ENCODE assay signal across 14 cellular contexts in the genomic region with DNA sequence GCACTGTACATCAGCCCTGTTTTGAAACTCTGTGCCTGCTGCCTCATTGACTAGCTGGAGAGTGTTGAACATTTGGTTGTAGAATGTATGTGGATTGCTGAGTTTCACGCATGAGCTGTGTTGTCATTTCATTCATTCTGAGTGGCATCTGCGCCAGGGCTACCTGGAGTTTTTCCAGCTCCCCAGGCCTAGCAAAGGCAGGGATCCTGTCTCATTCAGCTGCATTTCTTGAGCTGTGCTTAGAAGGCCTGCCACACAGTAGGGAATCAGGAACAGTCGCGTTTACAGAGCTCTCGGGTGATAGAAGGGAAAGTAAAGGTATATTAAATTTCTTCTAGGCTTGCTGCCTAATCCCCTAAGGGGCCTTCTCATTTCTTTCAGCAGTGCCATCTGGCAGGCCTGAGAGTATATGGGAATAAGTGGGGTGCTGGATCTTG. TPM values are rescaled to one million over a fixed set of nuclear protein-coding genes. Genes with fewer than 3 reads are reported as not detected.
DNase-seq lines count a peak whose midpoint lies in the region; ATAC-seq and TF ChIP-seq lines count a peak whose summit lies in the region.
"Had no signal": no experiment of that assay in that cellular context is flagged by ENCODE, and none has a peak within 500 bp of the region (broad histone marks: within the 10 kb centered on the region; RNA-seq: fewer than 3 reads in every experiment).

No MANE protein-coding gene starts in this region.

- peaks cover 58% of the 10 kb centered on the region for H3K4me1 Mint-ChIP-seq in T-helper 1 cell treated with Interleukin-12 subunit alpha and Interleukin-12 subunit beta and Interleukin-4 antibody, amounts not matched to agents 30 μg/mL and 1 μg/mL, for 36 hours (ENCODE audit: low read depth)
- H3K4me1 Mint-ChIP-seq in effector memory CD8-positive, alpha-beta T cell (ENCODE audit: low read depth in 2 of 2), result peaks cover 46 to 56% of the 10 kb centered on the region in 2 donors
- peaks cover 47% of the 10 kb centered on the region for H3K4me1 Mint-ChIP-seq in T-helper 2 cell treated with Interferon-gamma antibody and Interleukin-4, amounts not matched to agents 5 μg/mL and 100 μg/mL, for 36 hours (ENCODE audit: low read depth)

- WGBS in spleen, 5 donors, result 87 to 97% (median 92%) methylated on average over 5 of the region's 5 CpGs

- no peaks in the 10 kb centered on the region for H3K9me3 Mint-ChIP-seq in T-helper 1 cell treated with Interleukin-12 subunit alpha and Interleukin-12 subunit beta and Interleukin-4 antibody, amounts not matched to agents 30 μg/mL and 1 μg/mL, for 36 hours
- no peaks in the 10 kb centered on the region for H3K9me3 Mint-ChIP-seq in effector memory CD8-positive, alpha-beta T cell
- H3K9me3 Mint-ChIP-seq in T-helper 2 cell treated with Interferon-gamma antibody and Interleukin-4, amounts not matched to agents 5 μg/mL and 100 μg/mL, for 36 hours, result no peaks in the 10 kb centered on the region
- H3K9me3 Mint-ChIP-seq: central memory CD8-positive, alpha-beta T cell had no signal

- H3K4me3 ChIP-seq in spleen, result no peak overlapping the region
- H3K4me3 ChIP-seq: A549 had no signal

- ATAC-seq in effector memory CD8-positive, alpha-beta T cell (replicated peaks), result no peak

- peaks cover 32% of the 10 kb centered on the region for H3K36me3 Mint-ChIP-seq in T-helper 1 cell treated with Interleukin-12 subunit alpha and Interleukin-12 subunit beta and Interleukin-4 antibody, amounts not matched to agents 30 μg/mL and 1 μg/mL, for 36 hours (ENCODE audit: low read depth)
- H3K36me3 Mint-ChIP-seq in effector memory CD8-positive, alpha-beta T cell (ENCODE audit: insufficient read depth), result peaks cover 29% of the 10 kb centered on the region
- peaks cover 40% of the 10 kb centered on the region for H3K36me3 Mint-ChIP-seq in T-helper 2 cell treated with Interferon-gamma antibody and Interleukin-4, amounts not matched to agents 5 μg/mL and 100 μg/mL, for 36 hours (ENCODE audit: low read depth)

- DNase-seq in T-helper 1 cell, result no peak
- DNase-seq in NCI-H524 treated with DMSO at 0.1 percent for 48 hours (lab: John Stamatoyannopoulos, UW), result peak; percentile 96
- DNase-seq in effector memory CD8-positive, alpha-beta T cell, result no peak
- DNase-seq in spleen, result peak; percentile 27
- DNase-seq in NCI-H1436 treated with DMSO at 0.1 percent for 48 hours (lab: John Stamatoyannopoulos, UW), result no peak
- DNase-seq in T-helper 2 cell treated with Interferon-gamma antibody and Interleukin-4, amounts not matched to agents 5 μg/mL and 100 μg/mL, for 36 hours (ENCODE audit: low spot score), result no peak
- no peak for DNase-seq in activated effector memory CD4-positive, alpha-beta T cell treated with anti-CD3 and anti-CD28 coated beads, Interleukin-2, amount 50 U/mL, for 16 hours
- DNase-seq: activated naive CD4-positive, alpha-beta T cell treated with Interleukin-2 at 50 U/mL for 16 hours; NCI-H1048; Right ventricle myocardium superior; stimulated activated CD4-positive, alpha-beta T cell treated with anti-CD3 and anti-CD28 coated beads, Interleukin-2, amount 100 ng/mL, for 24 hours had no signal

- peak overlapping the region in 5 of 8 donors; percentile 53 to 90 (median 81) for H3K27ac ChIP-seq in spleen

- TF ChIP-seq POLR2A in spleen (IDR thresholded peaks at IDR 0.05), result no peak

- TF ChIP-seq CTCF in spleen (IDR thresholded peaks at IDR 0.05 in 8 of 11, conservative IDR thresholded peaks at IDR 0.05 in 3 of 11), result no peak

- intact Hi-C loops in spleen (cut with DNase I; ENCODE audit: low total_unique reads), result no loop called here

- H3K27me3 ChIP-seq in spleen (replicated peaks in 1 of 7), result no peaks in the 10 kb centered on the region

- no peak overlapping the region for H3K4me3 Mint-ChIP-seq in T-helper 1 cell treated with Interleukin-12 subunit alpha and Interleukin-12 subunit beta and Interleukin-4 antibody, amounts not matched to agents 30 μg/mL and 1 μg/mL, for 36 hours
- no peak overlapping the region for H3K4me3 Mint-ChIP-seq in effector memory CD8-positive, alpha-beta T cell
- no peak overlapping the region for H3K4me3 Mint-ChIP-seq in T-helper 2 cell treated with Interferon-gamma antibody and Interleukin-4, amounts not matched to agents 5 μg/mL and 100 μg/mL, for 36 hours
- H3K4me3 Mint-ChIP-seq: central memory CD8-positive, alpha-beta T cell had no signal

- peaks cover 0 to 26% (median 0%) of the 10 kb centered on the region in 6 donors for H3K36me3 ChIP-seq in spleen

- H3K9me3 ChIP-seq in spleen, result no peaks in the 10 kb centered on the region
- H3K9me3 ChIP-seq: A549 had no signal

- H3K27ac Mint-ChIP-seq in T-helper 1 cell treated with Interleukin-12 subunit alpha and Interleukin-12 subunit beta and Interleukin-4 antibody, amounts not matched to agents 30 μg/mL and 1 μg/mL, for 36 hours, result peak overlapping the region; percentile 34
- peak overlapping the region; percentile 46 to 51 for H3K27ac Mint-ChIP-seq in effector memory CD8-positive, alpha-beta T cell
- H3K27ac Mint-ChIP-seq in T-helper 2 cell treated with Interferon-gamma antibody and Interleukin-4, amounts not matched to agents 5 μg/mL and 100 μg/mL, for 36 hours, result no peak overlapping the region

- no peaks in the 10 kb centered on the region for H3K27me3 Mint-ChIP-seq in T-helper 1 cell treated with Interleukin-12 subunit alpha and Interleukin-12 subunit beta and Interleukin-4 antibody, amounts not matched to agents 30 μg/mL and 1 μg/mL, for 36 hours (ENCODE audit: low read depth)
- no peaks in the 10 kb centered on the region for H3K27me3 Mint-ChIP-seq in effector memory CD8-positive, alpha-beta T cell
- H3K27me3 Mint-ChIP-seq in T-helper 2 cell treated with Interferon-gamma antibody and Interleukin-4, amounts not matched to agents 5 μg/mL and 100 μg/mL, for 36 hours (ENCODE audit: low read depth), result no peaks in the 10 kb centered on the region
- H3K27me3 Mint-ChIP-seq: central memory CD8-positive, alpha-beta T cell had no signal

- peaks cover 20 to 100% (median 81%) of the 10 kb centered on the region in 6 donors for H3K4me1 ChIP-seq in spleen

RNA-seq across cellular contexts. Expression of a gene that starts 44.3 kb away (rescaled TPM):
- 100 to 1,000 TPM in 4 of 7 donors, 10 to 100 TPM in 3; 63.7 to 135 (median 100) TPM for total RNA-seq in spleen
- polyA plus RNA-seq in spleen, result 10 to 100 TPM in 1 of 3 donors, 1 to 10 TPM in 2; 6.4 to 11.6 (median 10.0) TPM

Comparison
In these comparisons a context has a peak if more than half of its experiments do, and no peak if none do; other contexts are left out.
1. DNase-seq: peak in NCI-H524 treated with DMSO at 0.1 percent for 48 hours (single experiment) and spleen (single experiment); none in T-helper 1 cell (0 of 5), effector memory CD8-positive, alpha-beta T cell (0 of 3), NCI-H1436 treated with DMSO at 0.1 percent for 48 hours (single experiment), T-helper 2 cell treated with Interferon-gamma antibody and Interleukin-4, amounts not matched to agents 5 μg/mL and 100 μg/mL, for 36 hours (single experiment) and activated effector memory CD4-positive, alpha-beta T cell treated with anti-CD3 and anti-CD28 coated beads, Interleukin-2, amount 50 U/mL, for 16 hours (single experiment).